ENCODE assay signal across 15 cellular contexts in the genomic region with DNA sequence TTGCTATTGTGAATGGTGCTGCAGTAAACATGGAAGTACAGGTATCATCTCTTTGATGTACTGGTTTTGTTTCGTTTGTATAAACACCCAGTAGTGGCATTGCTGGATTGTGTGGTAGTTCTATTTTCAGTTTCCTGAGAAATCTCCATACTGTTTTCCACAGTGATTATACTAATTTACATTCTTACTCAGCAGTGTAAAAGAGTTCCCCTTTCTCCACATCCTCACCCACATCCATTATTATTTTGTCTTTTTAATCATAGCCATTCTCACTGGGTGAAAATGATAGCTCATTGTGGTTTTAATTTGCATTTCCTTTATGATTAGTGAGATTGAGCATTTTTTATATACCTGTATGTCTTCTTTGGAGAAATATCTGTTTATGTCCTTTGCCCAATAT.
A peak's percentile ranks its signal among the peaks of the same experiment; 100 is the strongest.
DNase-seq lines count a peak whose midpoint lies in the region; ATAC-seq and TF ChIP-seq lines count a peak whose summit lies in the region.
"Had no signal": no experiment of that assay in that cellular context is flagged by ENCODE, and none has a peak within 500 bp of the region (broad histone marks: within the 10 kb centered on the region; RNA-seq: fewer than 3 reads in every experiment).

No MANE protein-coding gene starts in this region.

- intact Hi-C loops in activated CD8-positive, alpha-beta T cell treated with anti-CD3 and anti-CD28 coated beads for 36 hours (cut with micrococcal nuclease) = loop anchor here (5.0 kb wide), 1 partner anchor 152 kb away; no protein-coding TSS in a partner anchor
- intact Hi-C loops in dendritic cell treated with granulocyte-macrophage colony-stimulating factor and Interleukin-4, amounts not matched to agents 40 ng/mL and 50 ng/mL, for 4 days (cut with micrococcal nuclease) = no loop called here

- no peak for TF ChIP-seq CTCF in activated CD8-positive, alpha-beta T cell treated with anti-CD3 and anti-CD28 coated beads for 36 hours (IDR thresholded peaks at IDR 0.05)

- ATAC-seq in activated CD8-positive, alpha-beta T cell treated with anti-CD3 and anti-CD28 coated beads for 36 hours = peak; percentile 45
- ATAC-seq in activated CD8-positive, alpha-beta T cell treated with anti-CD3 and anti-CD28 coated beads, Interleukin-2, amount 10 ng/mL, durations not matched to agents 7 days and 5 days = no peak
- ATAC-seq in activated naive CD8-positive, alpha-beta T cell treated with anti-CD3 and anti-CD28 coated beads, Interleukin-2, amount 50 U/mL, for 24 hours = peak; percentile 57
- peak; percentile 85 for ATAC-seq in stimulated activated naive CD8-positive, alpha-beta T cell treated with anti-CD3 and anti-CD28 coated beads, Interleukin-15, amount 100 ng/mL, for 72 hours
- ATAC-seq in GM21576 (IDR thresholded peaks at IDR 0.05; ENCODE audit: unreplicated experiment) = no peak
- ATAC-seq: A549; CD8-positive, alpha-beta T cell had no signal

- POLR2A ChIA-PET in activated CD8-positive, alpha-beta T cell treated with anti-CD3 and anti-CD28 coated beads for 36 hours (lab: Charles Lee) = no interaction called here
- POLR2A ChIA-PET in activated CD8-positive, alpha-beta T cell treated with anti-CD3 and anti-CD28 coated beads, Interleukin-2, amount 10 ng/mL, durations not matched to agents 7 days and 5 days (lab: Charles Lee) = no interaction called here

- peaks cover 15% of the 10 kb centered on the region for H3K9me3 Mint-ChIP-seq in activated CD8-positive, alpha-beta T cell treated with anti-CD3 and anti-CD28 coated beads for 36 hours
- H3K9me3 Mint-ChIP-seq in activated CD8-positive, alpha-beta T cell treated with anti-CD3 and anti-CD28 coated beads, Interleukin-2, amount 10 ng/mL, durations not matched to agents 7 days and 5 days (ENCODE audit: insufficient read depth) = no peaks in the 10 kb centered on the region
- peaks cover 12% of the 10 kb centered on the region for H3K9me3 Mint-ChIP-seq in activated naive CD8-positive, alpha-beta T cell treated with anti-CD3 and anti-CD28 coated beads, Interleukin-2, amount 50 U/mL, for 24 hours
- peaks cover 25% of the 10 kb centered on the region for H3K9me3 Mint-ChIP-seq in activated naive CD8-positive, alpha-beta T cell treated with anti-CD3 and anti-CD28 coated beads for 36 hours
- H3K9me3 Mint-ChIP-seq in dendritic cell treated with granulocyte-macrophage colony-stimulating factor and Interleukin-4, amounts not matched to agents 40 ng/mL and 50 ng/mL, for 4 days = no peaks in the 10 kb centered on the region
- H3K9me3 Mint-ChIP-seq in stimulated activated naive CD8-positive, alpha-beta T cell treated with anti-CD3 and anti-CD28 coated beads, Interleukin-15, amount 100 ng/mL, for 72 hours = peaks cover 7 to 14% of the 10 kb centered on the region in 2 donors

- no peak overlapping the region for H3K27ac Mint-ChIP-seq in activated CD8-positive, alpha-beta T cell treated with anti-CD3 and anti-CD28 coated beads for 36 hours
- H3K27ac Mint-ChIP-seq in activated CD8-positive, alpha-beta T cell treated with anti-CD3 and anti-CD28 coated beads, Interleukin-2, amount 10 ng/mL, durations not matched to agents 7 days and 5 days = no peak overlapping the region
- peak overlapping the region; percentile 13 for H3K27ac Mint-ChIP-seq in activated naive CD8-positive, alpha-beta T cell treated with anti-CD3 and anti-CD28 coated beads, Interleukin-2, amount 50 U/mL, for 24 hours
- H3K27ac Mint-ChIP-seq in activated naive CD8-positive, alpha-beta T cell treated with anti-CD3 and anti-CD28 coated beads for 36 hours = no peak overlapping the region
- H3K27ac Mint-ChIP-seq in dendritic cell treated with granulocyte-macrophage colony-stimulating factor and Interleukin-4, amounts not matched to agents 40 ng/mL and 50 ng/mL, for 4 days = peak overlapping the region; percentile 22
- no peak overlapping the region for H3K27ac Mint-ChIP-seq in stimulated activated naive CD8-positive, alpha-beta T cell treated with anti-CD3 and anti-CD28 coated beads, Interleukin-15, amount 100 ng/mL, for 72 hours
- H3K27ac Mint-ChIP-seq: CD8-positive, alpha-beta T cell had no signal

- DNase-seq in activated CD8-positive, alpha-beta T cell treated with anti-CD3 and anti-CD28 coated beads for 36 hours = no peak
- DNase-seq in activated CD8-positive, alpha-beta T cell treated with anti-CD3 and anti-CD28 coated beads, Interleukin-2, amount 10 ng/mL, durations not matched to agents 7 days and 5 days = no peak
- DNase-seq in activated naive CD8-positive, alpha-beta T cell treated with anti-CD3 and anti-CD28 coated beads, Interleukin-2, amount 50 U/mL, for 24 hours = no peak
- DNase-seq in activated naive CD8-positive, alpha-beta T cell treated with anti-CD3 and anti-CD28 coated beads for 36 hours = no peak
- DNase-seq in stimulated activated naive CD8-positive, alpha-beta T cell treated with anti-CD3 and anti-CD28 coated beads, Interleukin-15, amount 100 ng/mL, for 72 hours = no peak
- DNase-seq: BE2C; CD8-positive, alpha-beta T cell; COR-L47; DMS153; DMS79 treated with DMSO at 0.1 percent for 48 hours; EL; GDM1 had no signal

- peaks cover 6% of the 10 kb centered on the region for H3K27me3 Mint-ChIP-seq in activated CD8-positive, alpha-beta T cell treated with anti-CD3 and anti-CD28 coated beads for 36 hours
- peaks cover 3% of the 10 kb centered on the region for H3K27me3 Mint-ChIP-seq in activated CD8-positive, alpha-beta T cell treated with anti-CD3 and anti-CD28 coated beads, Interleukin-2, amount 10 ng/mL, durations not matched to agents 7 days and 5 days (ENCODE audit: low read depth)
- H3K27me3 Mint-ChIP-seq in activated naive CD8-positive, alpha-beta T cell treated with anti-CD3 and anti-CD28 coated beads, Interleukin-2, amount 50 U/mL, for 24 hours = peaks cover 6% of the 10 kb centered on the region
- H3K27me3 Mint-ChIP-seq in activated naive CD8-positive, alpha-beta T cell treated with anti-CD3 and anti-CD28 coated beads for 36 hours = peaks cover 12% of the 10 kb centered on the region
- H3K27me3 Mint-ChIP-seq in dendritic cell treated with granulocyte-macrophage colony-stimulating factor and Interleukin-4, amounts not matched to agents 40 ng/mL and 50 ng/mL, for 4 days = peaks cover 3% of the 10 kb centered on the region
- H3K27me3 Mint-ChIP-seq in stimulated activated naive CD8-positive, alpha-beta T cell treated with anti-CD3 and anti-CD28 coated beads, Interleukin-15, amount 100 ng/mL, for 72 hours = peaks cover 2% of the 10 kb centered on the region

- CTCF ChIA-PET in activated CD8-positive, alpha-beta T cell treated with anti-CD3 and anti-CD28 coated beads for 36 hours (lab: Charles Lee) = no interaction called here
- CTCF ChIA-PET in activated CD8-positive, alpha-beta T cell treated with anti-CD3 and anti-CD28 coated beads, Interleukin-2, amount 10 ng/mL, durations not matched to agents 7 days and 5 days (lab: Charles Lee) = no interaction called here

- H3K36me3 Mint-ChIP-seq in activated CD8-positive, alpha-beta T cell treated with anti-CD3 and anti-CD28 coated beads for 36 hours (ENCODE audit: low read depth) = peaks cover 4% of the 10 kb centered on the region
- no peaks in the 10 kb centered on the region for H3K36me3 Mint-ChIP-seq in activated CD8-positive, alpha-beta T cell treated with anti-CD3 and anti-CD28 coated beads, Interleukin-2, amount 10 ng/mL, durations not matched to agents 7 days and 5 days (ENCODE audit: low read depth)
- H3K36me3 Mint-ChIP-seq in activated naive CD8-positive, alpha-beta T cell treated with anti-CD3 and anti-CD28 coated beads, Interleukin-2, amount 50 U/mL, for 24 hours (ENCODE audit: low read depth) = peaks cover 6% of the 10 kb centered on the region
- H3K36me3 Mint-ChIP-seq in activated naive CD8-positive, alpha-beta T cell treated with anti-CD3 and anti-CD28 coated beads for 36 hours = peaks cover 19% of the 10 kb centered on the region
- H3K36me3 Mint-ChIP-seq in dendritic cell treated with granulocyte-macrophage colony-stimulating factor and Interleukin-4, amounts not matched to agents 40 ng/mL and 50 ng/mL, for 4 days (ENCODE audit: low read depth) = no peaks in the 10 kb centered on the region
- H3K36me3 Mint-ChIP-seq: CD8-positive, alpha-beta T cell had no signal

- H3K4me3 Mint-ChIP-seq in activated CD8-positive, alpha-beta T cell treated with anti-CD3 and anti-CD28 coated beads for 36 hours = no peak overlapping the region
- no peak overlapping the region for H3K4me3 Mint-ChIP-seq in activated CD8-positive, alpha-beta T cell treated with anti-CD3 and anti-CD28 coated beads, Interleukin-2, amount 10 ng/mL, durations not matched to agents 7 days and 5 days
- H3K4me3 Mint-ChIP-seq in activated naive CD8-positive, alpha-beta T cell treated with anti-CD3 and anti-CD28 coated beads, Interleukin-2, amount 50 U/mL, for 24 hours = no peak overlapping the region
- no peak overlapping the region for H3K4me3 Mint-ChIP-seq in activated naive CD8-positive, alpha-beta T cell treated with anti-CD3 and anti-CD28 coated beads for 36 hours
- no peak overlapping the region for H3K4me3 Mint-ChIP-seq in dendritic cell treated with granulocyte-macrophage colony-stimulating factor and Interleukin-4, amounts not matched to agents 40 ng/mL and 50 ng/mL, for 4 days
- no peak overlapping the region for H3K4me3 Mint-ChIP-seq in stimulated activated naive CD8-positive, alpha-beta T cell treated with anti-CD3 and anti-CD28 coated beads, Interleukin-15, amount 100 ng/mL, for 72 hours
- H3K4me3 Mint-ChIP-seq: CD8-positive, alpha-beta T cell had no signal

- peaks cover 11% of the 10 kb centered on the region for H3K4me1 Mint-ChIP-seq in activated CD8-positive, alpha-beta T cell treated with anti-CD3 and anti-CD28 coated beads for 36 hours (ENCODE audit: low read depth)
- H3K4me1 Mint-ChIP-seq in activated CD8-positive, alpha-beta T cell treated with anti-CD3 and anti-CD28 coated beads, Interleukin-2, amount 10 ng/mL, durations not matched to agents 7 days and 5 days (ENCODE audit: low read depth) = peaks cover 6% of the 10 kb centered on the region
- peaks cover 15% of the 10 kb centered on the region for H3K4me1 Mint-ChIP-seq in activated naive CD8-positive, alpha-beta T cell treated with anti-CD3 and anti-CD28 coated beads, Interleukin-2, amount 50 U/mL, for 24 hours
- peaks cover 13% of the 10 kb centered on the region for H3K4me1 Mint-ChIP-seq in activated naive CD8-positive, alpha-beta T cell treated with anti-CD3 and anti-CD28 coated beads for 36 hours
- H3K4me1 Mint-ChIP-seq in dendritic cell treated with granulocyte-macrophage colony-stimulating factor and Interleukin-4, amounts not matched to agents 40 ng/mL and 50 ng/mL, for 4 days (ENCODE audit: low read depth) = peaks cover 22% of the 10 kb centered on the region
- peaks cover 15% of the 10 kb centered on the region for H3K4me1 Mint-ChIP-seq in stimulated activated naive CD8-positive, alpha-beta T cell treated with anti-CD3 and anti-CD28 coated beads, Interleukin-15, amount 100 ng/mL, for 72 hours

Comparison
In these comparisons a context has a peak if more than half of its experiments do, and no peak if none do; other contexts are left out.
1. ATAC-seq: peak in activated CD8-positive, alpha-beta T cell treated with anti-CD3 and anti-CD28 coated beads for 36 hours (single experiment), activated naive CD8-positive, alpha-beta T cell treated with anti-CD3 and anti-CD28 coated beads, Interleukin-2, amount 50 U/mL, for 24 hours (single experiment) and stimulated activated naive CD8-positive, alpha-beta T cell treated with anti-CD3 and anti-CD28 coated beads, Interleukin-15, amount 100 ng/mL, for 72 hours (single experiment); none in activated CD8-positive, alpha-beta T cell treated with anti-CD3 and anti-CD28 coated beads, Interleukin-2, amount 10 ng/mL, durations not matched to agents 7 days and 5 days (single experiment) and GM21576 (single experiment).
2. H3K27ac Mint-ChIP-seq: peak in activated naive CD8-positive, alpha-beta T cell treated with anti-CD3 and anti-CD28 coated beads, Interleukin-2, amount 50 U/mL, for 24 hours (single experiment) and dendritic cell treated with granulocyte-macrophage colony-stimulating factor and Interleukin-4, amounts not matched to agents 40 ng/mL and 50 ng/mL, for 4 days (single experiment); none in activated CD8-positive, alpha-beta T cell treated with anti-CD3 and anti-CD28 coated beads for 36 hours (single experiment), activated CD8-positive, alpha-beta T cell treated with anti-CD3 and anti-CD28 coated beads, Interleukin-2, amount 10 ng/mL, durations not matched to agents 7 days and 5 days (single experiment), activated naive CD8-positive, alpha-beta T cell treated with anti-CD3 and anti-CD28 coated beads for 36 hours (single experiment) and stimulated activated naive CD8-positive, alpha-beta T cell treated with anti-CD3 and anti-CD28 coated beads, Interleukin-15, amount 100 ng/mL, for 72 hours (0 of 2).